In genomic region chr4:121088867-121089266, GRCh38 we compare ENCODE assay signal across 8 cellular contexts. TPM values are rescaled to one million over a fixed set of nuclear protein-coding genes. Genes with fewer than 3 reads are reported as not detected.
"Had no signal": no experiment of that assay in that cellular context is flagged by ENCODE, and none has a peak within 500 bp of the region (broad histone marks: within the 10 kb centered on the region; RNA-seq: fewer than 3 reads in every experiment).

No MANE protein-coding gene starts in this region.

- ATAC-seq: GM12878 had no signal

- H3K4me3 ChIP-seq: GM12878 had no signal

- DNase-seq: GDM1, GF-D8 had no signal

- FAIRE-seq: G401.6, GM12878, GM12891, GM12892, GM18507, GM19239 had no signal

RNA-seq across cellular contexts. Expression of gene NDNF, which starts 16.5 kb away (rescaled TPM):
- polyA plus RNA-seq: GM12878 had no signal
